9 cellular contexts compared by ENCODE assay signal in genomic region chr7:7321681-7322080, GRCh38.
DNase-seq lines count a peak whose midpoint lies in the region; ATAC-seq and TF ChIP-seq lines count a peak whose summit lies in the region.
"Had no signal": no experiment of that assay in that cellular context is flagged by ENCODE, and none has a peak within 500 bp of the region (broad histone marks: within the 10 kb centered on the region; RNA-seq: fewer than 3 reads in every experiment).

No MANE protein-coding gene starts in this region.

- no peak overlapping the region for H3K4me3 ChIP-seq in neural progenitor cell
- H3K4me3 ChIP-seq: thoracic aorta had no signal

- no peak overlapping the region for H2AFZ ChIP-seq in neural progenitor cell (replicated peaks)

- no peaks in the 10 kb centered on the region for H3K79me2 ChIP-seq in neural progenitor cell (ENCODE audit: low read depth)

- H3K36me3 Mint-ChIP-seq in neural progenitor cell: no peaks in the 10 kb centered on the region

- no peaks in the 10 kb centered on the region for H3K36me3 ChIP-seq in neural progenitor cell
- H3K36me3 ChIP-seq: thoracic aorta had no signal

- peaks cover 5% of the 10 kb centered on the region for H3K27me3 Mint-ChIP-seq in neural progenitor cell (ENCODE audit: insufficient read depth, low read depth)

- H3K27me3 ChIP-seq in neural progenitor cell: no peaks in the 10 kb centered on the region

- no peaks in the 10 kb centered on the region for H3K9me3 Mint-ChIP-seq in neural progenitor cell

- H3K4me2 ChIP-seq in neural progenitor cell: no peak overlapping the region

- H3K4me1 Mint-ChIP-seq in neural progenitor cell: peaks cover 26% of the 10 kb centered on the region

- no peak overlapping the region for H3K4me3 Mint-ChIP-seq in neural progenitor cell

- no peak overlapping the region for H3K9ac ChIP-seq in neural progenitor cell

- H3K27ac Mint-ChIP-seq in neural progenitor cell: no peak overlapping the region

- ATAC-seq in HG02588 (IDR thresholded peaks at IDR 0.05; ENCODE audit: unreplicated experiment): peak; percentile 94
- no peak for ATAC-seq in stimulated activated naive CD8-positive, alpha-beta T cell treated with anti-CD3 and anti-CD28 coated beads, Interleukin-15, Interleukin-2, amounts not matched to agents 100 U/mL and 50 U/mL, for 24 hours

- no peaks in the 10 kb centered on the region for H3K9me3 ChIP-seq in neural progenitor cell (ENCODE audit: low read depth)
- H3K9me3 ChIP-seq: thoracic aorta had no signal

- no peaks in the 10 kb centered on the region for H4K20me1 ChIP-seq in neural progenitor cell (ENCODE audit: low read depth)

- no peaks in the 10 kb centered on the region for H3K4me1 ChIP-seq in neural progenitor cell

- in situ Hi-C loops in GM13976 (cut with MboI; ENCODE audit: low sequenced_read_pairs, unreplicated experiment): no loop called here

- H3F3A ChIP-seq in neural progenitor cell (ENCODE audit: low read depth): no peaks in the 10 kb centered on the region

- H3K27ac ChIP-seq in neural progenitor cell: no peak overlapping the region
- H3K27ac ChIP-seq: thoracic aorta had no signal

- no peak for TF ChIP-seq CTCF in GM13976 (IDR thresholded peaks at IDR 0.05; ENCODE audit: borderline replicate concordance, control extremely low read depth, extremely low read depth, insufficient read depth, missing control alignments)
- no peak for TF ChIP-seq CTCF in neural progenitor cell (IDR thresholded peaks at IDR 0.05)

- peak; percentile 56 for DNase-seq in GM13976 (ENCODE audit: low spot score)
- DNase-seq in NCI-H2107 (lab: John Stamatoyannopoulos, UW): peak; percentile 17
- peak; percentile 98 for DNase-seq in kidney tubule cell (ENCODE audit: low spot score)
- DNase-seq in stimulated activated naive CD8-positive, alpha-beta T cell treated with anti-CD3 and anti-CD28 coated beads, Interleukin-15, Interleukin-2, amounts not matched to agents 100 U/mL and 50 U/mL, for 24 hours: no peak
- DNase-seq in neural progenitor cell (ENCODE audit: low spot score): no peak
- no peak for DNase-seq in DMS 273 (lab: John Stamatoyannopoulos, UW; ENCODE audit: unreplicated experiment)
- DNase-seq in SW480 (ENCODE audit: low spot score): no peak

Comparison
In these comparisons a context has a peak if more than half of its experiments do, and no peak if none do; other contexts are left out.
1. DNase-seq: peak in GM13976 (single experiment), NCI-H2107 (single experiment) and kidney tubule cell (single experiment); none in stimulated activated naive CD8-positive, alpha-beta T cell treated with anti-CD3 and anti-CD28 coated beads, Interleukin-15, Interleukin-2, amounts not matched to agents 100 U/mL and 50 U/mL, for 24 hours (single experiment), neural progenitor cell (single experiment), DMS 273 (single experiment) and SW480 (single experiment).